1 cellular context compared by ENCODE assay signal in genomic region chr15:78898540-78898939, GRCh38.
TF ChIP-seq lines count a peak whose summit lies in the region.

No MANE protein-coding gene starts in this region.

TF ChIP-seq in GM12878, 131 proteins besides CTCF, POLR2A, EP300 and RAD21:
- TF ChIP-seq POLR2AphosphoS5 (IDR thresholded peaks at IDR 0.05; ENCODE audit: low read length) (peak; percentile 59; the same call in 1 of the 2 replicates), DPF2 (IDR thresholded peaks at IDR 0.05) (no peak)
